In the genomic region with DNA sequence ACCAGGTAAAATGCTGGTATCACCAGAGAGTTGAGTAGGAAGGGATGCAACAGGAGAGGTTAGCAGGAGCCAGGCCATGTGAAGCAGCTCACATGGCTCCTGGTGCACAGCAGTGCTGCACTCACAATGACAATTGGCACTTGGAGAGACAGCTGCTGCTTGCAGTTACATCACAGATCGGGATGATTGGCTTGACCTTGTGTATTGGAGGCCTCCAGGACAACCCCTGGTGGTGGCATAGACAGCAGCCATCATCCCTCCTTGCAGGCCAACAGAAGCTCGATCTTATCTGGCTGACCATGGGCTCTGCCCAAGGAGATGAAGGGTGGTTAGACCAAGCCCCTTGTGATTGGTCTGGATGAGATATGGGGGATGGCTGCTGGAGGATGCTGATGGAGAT, we compare ENCODE assay signal across 32 cellular contexts.
DNase-seq lines count a peak whose midpoint lies in the region; FAIRE-seq and TF ChIP-seq lines count a peak whose summit lies in the region.
"Had no signal": no experiment of that assay in that cellular context is flagged by ENCODE, and none has a peak within 500 bp of the region (broad histone marks: within the 10 kb centered on the region; RNA-seq: fewer than 3 reads in every experiment).

No MANE protein-coding gene starts in this region.

- POLR2A ChIA-PET in RWPE1 (lab: Yijun Ruan, JAX; ENCODE audit: low non-redundant PET): no interaction called here

- TF ChIP-seq CTCF in HFFc6 (IDR thresholded peaks at IDR 0.05) (0 out of 2 replicates have a peak, but pooled peaks have one; percentile 19), RWPE1 (conservative IDR thresholded peaks at IDR 0.05; ENCODE audit: low read depth) (no peak)

- no peaks in the 10 kb centered on the region for H3K9me3 Mint-ChIP-seq in HFFc6
- H3K9me3 Mint-ChIP-seq: activated CD4-positive, alpha-beta memory T cell treated with anti-CD3 and anti-CD28 coated beads, Interleukin-2, amount 10 ng/mL, durations not matched to agents 7 days and 5 days; CD4-positive, alpha-beta T cell had no signal

- CTCF ChIA-PET in RWPE1 (lab: Yijun Ruan, JAX): interaction anchor here (0.6 kb wide), 2 partner anchors 75 to 190 kb away, joined by 4 to 5 read pairs; no protein-coding TSS in a partner anchor

- DNase-seq in NCI-H2171 treated with DMSO at 0.1 percent for 48 hours (lab: John Stamatoyannopoulos, UW) (peak; percentile 58), NCI-H2171 (lab: John Stamatoyannopoulos, UW) (no peak), HFFc6 (no peak), OCI-M1 (lab: John Stamatoyannopoulos, UW) (peak; percentile 3), myocyte (ENCODE audit: low read depth) (peak; percentile 61), GM12891 (ENCODE audit: insufficient read length, low spot score) (no peak), RWPE1 (ENCODE audit: low spot score) (no peak), NCI-H1105 (lab: John Stamatoyannopoulos, UW) (no peak)
- DNase-seq: activated CD4-positive, alpha-beta memory T cell treated with anti-CD3 and anti-CD28 coated beads, Interleukin-2, amount 10 ng/mL, durations not matched to agents 7 days and 5 days; activated CD4-positive, alpha-beta T cell treated with anti-CD3 and anti-CD28 coated beads for 1 hour; activated CD8-positive, alpha-beta memory T cell treated with anti-CD3 and anti-CD28 coated beads, Interleukin-2, amount 50 U/mL, for 48 hours; activated naive CD4-positive, alpha-beta T cell treated with anti-CD3 and anti-CD28 coated beads, Interleukin-2, amount 50 U/mL, for 16 hours; amniotic stem cell; brain microvascular endothelial cell; CD4-positive, alpha-beta T cell; effector CD4-positive, alpha-beta T cell; glutamatergic neuron; KG1; left ventricle myocardium inferior; MM.1S; NCI-H1417 treated with DMSO at 0.1 percent for 48 hours; NCI-H446; sigmoid colon; stimulated activated naive CD8-positive, alpha-beta T cell treated with anti-CD3 and anti-CD28 coated beads, Interleukin-15, Interleukin-2, amounts not matched to agents 100 U/mL and 50 U/mL, for 24 hours; T-helper 17 cell; testis; uterus had no signal

- no peak overlapping the region for H3K4me3 Mint-ChIP-seq in HFFc6
- H3K4me3 Mint-ChIP-seq: activated CD4-positive, alpha-beta memory T cell treated with anti-CD3 and anti-CD28 coated beads, Interleukin-2, amount 10 ng/mL, durations not matched to agents 7 days and 5 days; CD4-positive, alpha-beta T cell; T-helper 17 cell had no signal

- no peak for FAIRE-seq in GM12891 (lab: Jason Lieb, UNC)
- FAIRE-seq: A204.1, H54, islet of Langerhans, RCC 7860 had no signal

- H3K4me1 Mint-ChIP-seq in HFFc6 (ENCODE audit: low read depth): peaks cover 24% of the 10 kb centered on the region

- no peak overlapping the region for H3K27ac ChIP-seq in RWPE1
- H3K27ac ChIP-seq: brain microvascular endothelial cell, left ventricle myocardium inferior, sigmoid colon, testis, uterus had no signal

- H3K36me3 Mint-ChIP-seq in HFFc6 (ENCODE audit: low read depth): no peaks in the 10 kb centered on the region

- peaks cover 12% of the 10 kb centered on the region for H3K27me3 Mint-ChIP-seq in HFFc6 (ENCODE audit: insufficient read depth)
- H3K27me3 Mint-ChIP-seq: progenitor cell of endocrine pancreas had no signal

- no peak overlapping the region for H3K27ac Mint-ChIP-seq in HFFc6
- H3K27ac Mint-ChIP-seq: activated CD4-positive, alpha-beta memory T cell treated with anti-CD3 and anti-CD28 coated beads, Interleukin-2, amount 10 ng/mL, durations not matched to agents 7 days and 5 days; CD4-positive, alpha-beta T cell; progenitor cell of endocrine pancreas; T-helper 17 cell had no signal

- no peak for TF ChIP-seq POLR2A in GM12891 (IDR thresholded peaks at IDR 0.05; ENCODE audit: low read depth, low read length)

TF ChIP-seq in GM12891, 5 proteins besides CTCF, POLR2A, EP300 and RAD21:
- TF ChIP-seq PAX5 (IDR thresholded peaks at IDR 0.05; ENCODE audit: insufficient read depth, low read length, severe bottlenecking) (no peak), POU2F2 (IDR thresholded peaks at IDR 0.05; ENCODE audit: low read depth, low read length) (no peak), SPI1 (IDR thresholded peaks at IDR 0.05; ENCODE audit: low read depth, low read length) (no peak), POLR2AphosphoS5 (IDR thresholded peaks at IDR 0.05; ENCODE audit: low read depth, low read length) (no peak), TAF1 (IDR thresholded peaks at IDR 0.05; ENCODE audit: low read depth, low read length) (no peak)

Comparison
In these comparisons a context has a peak if more than half of its experiments do, and no peak if none do; other contexts are left out.
1. DNase-seq: peak in NCI-H2171 treated with DMSO at 0.1 percent for 48 hours (single experiment), OCI-M1 (single experiment) and myocyte (single experiment); none in NCI-H2171 (single experiment), HFFc6 (single experiment), GM12891 (single experiment), RWPE1 (single experiment) and NCI-H1105 (single experiment).